In the genomic region with DNA sequence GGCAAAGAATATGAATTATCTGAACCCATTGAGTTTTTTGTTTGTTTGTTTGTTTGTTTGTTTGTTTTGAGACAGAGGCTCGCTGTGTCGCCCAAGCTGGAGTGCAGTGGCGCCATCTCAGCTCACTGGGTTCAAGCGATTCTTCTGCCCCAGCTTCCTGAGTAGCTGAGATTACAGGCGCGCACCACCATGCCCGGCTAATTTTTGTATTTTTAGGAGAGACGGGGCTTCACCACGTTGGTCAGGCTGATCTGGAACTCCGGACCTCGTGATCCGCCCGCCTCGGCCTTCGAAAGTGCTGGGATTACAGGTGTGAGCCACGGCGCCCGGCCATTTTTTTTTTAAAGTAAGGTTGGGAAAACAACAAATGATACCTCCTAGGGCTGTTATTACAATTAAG, we compare ENCODE assay signal across 15 cellular contexts. TPM values are rescaled to one million over a fixed set of nuclear protein-coding genes. Genes with fewer than 3 reads are reported as not detected.
"Had no signal": no experiment of that assay in that cellular context is flagged by ENCODE, and none has a peak within 500 bp of the region (broad histone marks: within the 10 kb centered on the region; RNA-seq: fewer than 3 reads in every experiment).

No MANE protein-coding gene starts in this region.

- FAIRE-seq: pancreas had no signal

- H3K4me1 ChIP-seq: pancreas had no signal

- H3K36me3 ChIP-seq: cardiac muscle cell, neutrophil, pancreas, upper lobe of left lung, WERI-Rb-1 had no signal

- H3K27ac ChIP-seq: neutrophil, WERI-Rb-1 had no signal

- DNase-seq: activated CD4-positive, alpha-beta T cell treated with anti-CD3 and anti-CD28 coated beads, Interleukin-2, amount 50 U/mL, for 4 hours; activated effector memory CD4-positive, alpha-beta T cell treated with anti-CD3 and anti-CD28 coated beads, Interleukin-2, amount 50 U/mL, for 16 hours; activated naive CD4-positive, alpha-beta T cell treated with anti-CD3 and anti-CD28 coated beads, Interleukin-2, amount 50 U/mL, for 16 hours; activated T-cell treated with anti-CD3 and anti-CD28 coated beads, Interleukin-2, amount 50 U/mL, for 72 hours; effector memory CD8-positive, alpha-beta T cell; pancreas; stimulated activated CD4-positive, alpha-beta T cell treated with anti-CD3 and anti-CD28 coated beads, Interleukin-4, amount 100 ng/mL, for 1 hour; stimulated activated naive CD8-positive, alpha-beta T cell treated with anti-CD3 and anti-CD28 coated beads, Interleukin-15, amount 100 ng/mL, for 72 hours; T-helper 2 cell; WERI-Rb-1 had no signal

- H3K9me3 ChIP-seq: neutrophil, pancreas, upper lobe of left lung had no signal

- H3K9me3 Mint-ChIP-seq: activated T-cell treated with anti-CD3 and anti-CD28 coated beads, Interleukin-2, amount 50 U/mL, for 72 hours; effector memory CD8-positive, alpha-beta T cell; stimulated activated naive CD8-positive, alpha-beta T cell treated with anti-CD3 and anti-CD28 coated beads, Interleukin-15, amount 100 ng/mL, for 72 hours had no signal

- H3K27me3 ChIP-seq: cardiac muscle cell, pancreas, upper lobe of left lung had no signal

- H3K27ac Mint-ChIP-seq: activated T-cell treated with anti-CD3 and anti-CD28 coated beads, Interleukin-2, amount 50 U/mL, for 72 hours; effector memory CD8-positive, alpha-beta T cell had no signal

- ATAC-seq: effector memory CD8-positive, alpha-beta T cell; pancreas; sciatic nerve; stimulated activated naive CD8-positive, alpha-beta T cell treated with anti-CD3 and anti-CD28 coated beads, Interleukin-15, amount 100 ng/mL, for 72 hours had no signal

RNA-seq across cellular contexts. Expression of a gene that starts 32.0 kb away (rescaled TPM):
- total RNA-seq: activated CD8-positive, alpha-beta memory T cell treated with anti-CD3 and anti-CD28 coated beads for 36 hours had no signal
